In genomic region chr1:24949331-24949881, GRCh38 we compare ENCODE assay signal across 15 cellular contexts. TPM values are rescaled to one million over a fixed set of nuclear protein-coding genes. Genes with fewer than 3 reads are reported as not detected.
A peak's percentile ranks its signal among the peaks of the same experiment; 100 is the strongest.
DNase-seq lines count a peak whose midpoint lies in the region; ATAC-seq, FAIRE-seq and TF ChIP-seq lines count a peak whose summit lies in the region.
"Had no signal": no experiment of that assay in that cellular context is flagged by ENCODE, and none has a peak within 500 bp of the region (broad histone marks: within the 10 kb centered on the region; RNA-seq: fewer than 3 reads in every experiment).

No MANE protein-coding gene starts in this region.

- no peaks in the 10 kb centered on the region for H3K79me1 ChIP-seq in H1 (ENCODE audit: low read depth, low read length)

- no peak for TF ChIP-seq CTCF in natural killer cell (IDR thresholded peaks at IDR 0.05)
- no peak for TF ChIP-seq CTCF in RWPE1 (conservative IDR thresholded peaks at IDR 0.05; ENCODE audit: low read depth)
- no peak for TF ChIP-seq CTCF in H1 (IDR thresholded peaks at IDR 0.05; ENCODE audit: control extremely low read depth in 1 of 3, insufficient read depth in 1 of 3, low read depth in 1 of 3, low read length in 3 of 3)

- no peak for FAIRE-seq in H1 (lab: Jason Lieb, UNC)
- FAIRE-seq: pancreas had no signal

- H3K4me1 ChIP-seq in H1 (replicated peaks in 1 of 4; ENCODE audit: control insufficient read depth in 3 of 4, insufficient read depth in 4 of 4, low read length in 3 of 4) = peaks cover 3 to 21% (median 12%) of the 10 kb centered on the region in 4 experiments; a peak in 6 of 7 replicates
- peaks cover 10% of the 10 kb centered on the region for H3K4me1 ChIP-seq in Karpas-422 (ENCODE audit: low read length)
- H3K4me1 ChIP-seq: adrenal gland, heart right ventricle, lower lobe of right lung, pancreas had no signal

- no peak overlapping the region for H3K9ac ChIP-seq in H1 (replicated peaks in 1 of 4; ENCODE audit: extremely low read depth in 1 of 4, low read depth in 3 of 4, low read length in 3 of 4)
- no peak overlapping the region for H3K9ac ChIP-seq in Karpas-422 (ENCODE audit: low read length)

- no peak overlapping the region for H2BK12ac ChIP-seq in H1 (ENCODE audit: low read depth, low read length)

- H3K9me3 ChIP-seq in H1 (ENCODE audit: insufficient read depth in 2 of 2, low read depth in 1 of 2, low read length in 1 of 2) = no peaks in the 10 kb centered on the region
- no peaks in the 10 kb centered on the region for H3K9me3 ChIP-seq in Karpas-422 (ENCODE audit: low read length)
- H3K9me3 ChIP-seq: adrenal gland, heart right ventricle, lower lobe of right lung, pancreas had no signal

- H2AFZ ChIP-seq in H1 (ENCODE audit: low read length) (no peak overlapping the region), Karpas-422 (ENCODE audit: low read length) (no peak overlapping the region)

- H4K91ac ChIP-seq in H1 (replicated peaks; ENCODE audit: insufficient read length, low read length) = peak overlapping the region; percentile 75

- no peak overlapping the region for H2BK5ac ChIP-seq in H1 (ENCODE audit: low read depth, low read length)

- TF ChIP-seq RAD21 in H1 (IDR thresholded peaks at IDR 0.05 in 1 of 2, conservative IDR thresholded peaks at IDR 0.05 in 1 of 2; ENCODE audit: low read depth in 2 of 2, low read length in 2 of 2) = no peak

- H4K20me1 ChIP-seq in H1 (replicated peaks in 1 of 2; ENCODE audit: control insufficient read depth in 1 of 2, insufficient read depth in 2 of 2, low read length in 2 of 2) = no peaks in the 10 kb centered on the region
- H4K20me1 ChIP-seq in Karpas-422 (ENCODE audit: insufficient read depth, low read depth, low read length) = no peaks in the 10 kb centered on the region

- 0 out of 2 replicates have a peak overlapping the region, but pooled peaks have one; percentile 18 for H2BK15ac ChIP-seq in H1 (ENCODE audit: low read length)

- H3K23ac ChIP-seq in H1 (ENCODE audit: insufficient read length) = no peak overlapping the region

- H3K36me3 Mint-ChIP-seq in natural killer cell treated with Interleukin-12 subunit alpha and Interleukin-12 subunit beta and Interleukin-15 and Interleukin-18, amount 100 ng/mL, for 72 hours = peaks cover 4% of the 10 kb centered on the region
- no peaks in the 10 kb centered on the region for H3K36me3 Mint-ChIP-seq in natural killer cell
- H3K36me3 Mint-ChIP-seq in stimulated activated memory B cell treated with anti-CD40 and anti-IgM and Interleukin-4, amounts not matched to agents 10 μg/mL and 1 μg/mL and 100 μg/mL, for 72 hours = peaks cover 38% of the 10 kb centered on the region

- no peak overlapping the region for H2AK5ac ChIP-seq in H1 (ENCODE audit: low read depth, low read length)

- CTCF ChIA-PET in RWPE1 (lab: Yijun Ruan, JAX) (interaction anchor here (0.7 kb wide), 1 partner anchor 155 kb away, joined by 3 read pairs; no protein-coding TSS in a partner anchor), H1 (lab: Charles Lee; ENCODE audit: partially characterized antibody) (interaction anchor here (0.7 to 3.4 kb wide), 5 partner anchors 9 to 21 kb away, joined by 3 to 19 read pairs (median 5); no protein-coding TSS in a partner anchor)

- ATAC-seq in natural killer cell treated with Interleukin-12 subunit alpha and Interleukin-12 subunit beta and Interleukin-15 and Interleukin-18, amount 100 ng/mL, for 72 hours = peak in 1 of 2 donors; percentile 11
- no peak for ATAC-seq in natural killer cell
- ATAC-seq in stimulated activated memory B cell treated with anti-CD40 and anti-IgM and Interleukin-4, amounts not matched to agents 10 μg/mL and 1 μg/mL and 100 μg/mL, for 72 hours = no peak
- ATAC-seq in HG03354 (IDR thresholded peaks at IDR 0.05; ENCODE audit: poor library complexity, severe bottlenecking, unreplicated experiment) = no peak
- ATAC-seq: effector memory CD8-positive, alpha-beta T cell; heart right ventricle; lower lobe of right lung; pancreas had no signal

- no peak overlapping the region for H3K56ac ChIP-seq in H1 (replicated peaks; ENCODE audit: insufficient read length, low read depth, low read length)

- H3K27ac Mint-ChIP-seq in natural killer cell treated with Interleukin-12 subunit alpha and Interleukin-12 subunit beta and Interleukin-15 and Interleukin-18, amount 100 ng/mL, for 72 hours = peak overlapping the region; percentile 33 to 94
- no peak overlapping the region for H3K27ac Mint-ChIP-seq in natural killer cell
- peak overlapping the region; percentile 61 for H3K27ac Mint-ChIP-seq in stimulated activated memory B cell treated with anti-CD40 and anti-IgM and Interleukin-4, amounts not matched to agents 10 μg/mL and 1 μg/mL and 100 μg/mL, for 72 hours

- no peaks in the 10 kb centered on the region for H3K9me2 ChIP-seq in Karpas-422 (replicated peaks; ENCODE audit: insufficient read depth, low read length)

- no peak for DNase-seq in natural killer cell treated with Interleukin-12 subunit alpha and Interleukin-12 subunit beta and Interleukin-15 and Interleukin-18, amount 100 ng/mL, for 72 hours (ENCODE audit: low spot score)
- DNase-seq in natural killer cell (no peak), RWPE1 (ENCODE audit: low spot score) (peak; percentile 61), H1 (ENCODE audit: low read depth in 1 of 2, low spot score in 2 of 2) (no peak), NCI-H524 (lab: John Stamatoyannopoulos, UW) (no peak), Karpas-422 (no peak)
- DNase-seq: AML-193; effector memory CD8-positive, alpha-beta T cell; heart right ventricle; lower lobe of right lung; NCI-H1105 had no signal

- 0 out of 2 replicates have a peak overlapping the region, but pooled peaks have one; percentile 61 for H2BK20ac ChIP-seq in H1 (ENCODE audit: low read length)

- intact Hi-C loops in natural killer cell (cut with micrococcal nuclease) = no loop called here

- H3K79me2 ChIP-seq in H1 (ENCODE audit: control insufficient read depth in 1 of 2, insufficient read depth in 2 of 2, low read length in 2 of 2) (no peaks in the 10 kb centered on the region), Karpas-422 (ENCODE audit: low read length) (no peaks in the 10 kb centered on the region)

- POLR2A ChIA-PET in RWPE1 (lab: Yijun Ruan, JAX; ENCODE audit: low non-redundant PET) = no interaction called here
- POLR2A ChIA-PET in H1 (lab: Charles Lee; ENCODE audit: partially characterized antibody) = interaction anchor here (0.5 to 0.8 kb wide), 2 partner anchors 14 to 1344 kb away, joined by 3 read pairs; no protein-coding TSS in a partner anchor

- peak overlapping the region; percentile 3; the same call in 1 of the 2 replicates for H3K27ac ChIP-seq in RWPE1
- no peak overlapping the region for H3K27ac ChIP-seq in H1 (ENCODE audit: low read depth, low read length)
- no peak overlapping the region for H3K27ac ChIP-seq in Karpas-422 (ENCODE audit: low read length)
- H3K27ac ChIP-seq: adrenal gland, heart right ventricle, lower lobe of right lung, pancreas had no signal

- H3K4me1 Mint-ChIP-seq in natural killer cell treated with Interleukin-12 subunit alpha and Interleukin-12 subunit beta and Interleukin-15 and Interleukin-18, amount 100 ng/mL, for 72 hours (ENCODE audit: low read depth in 2 of 2) = peaks cover 48 to 61% of the 10 kb centered on the region in 2 donors
- H3K4me1 Mint-ChIP-seq in natural killer cell = peaks cover 26 to 37% of the 10 kb centered on the region in 2 donors
- peaks cover 83% of the 10 kb centered on the region for H3K4me1 Mint-ChIP-seq in stimulated activated memory B cell treated with anti-CD40 and anti-IgM and Interleukin-4, amounts not matched to agents 10 μg/mL and 1 μg/mL and 100 μg/mL, for 72 hours

- no peak overlapping the region for H3K14ac ChIP-seq in H1 (ENCODE audit: insufficient read length)

- H3K4me2 ChIP-seq in H1 (ENCODE audit: insufficient read depth in 1 of 2, low read depth in 2 of 2, low read length in 2 of 2) (no peak overlapping the region), Karpas-422 (ENCODE audit: low read depth, low read length, poor library complexity, severe bottlenecking) (no peak overlapping the region)

- no peak for TF ChIP-seq EP300 in H1 (IDR thresholded peaks at IDR 0.05; ENCODE audit: borderline replicate concordance in 1 of 2, low read depth in 2 of 2, low read length in 2 of 2)

- 91% methylated on average over 12 of the region's 12 CpGs; no CpG with 5 or more reads in 1 of the 2 experiments for WGBS in H1 (ENCODE audit: extremely low coverage in 1 of 2, insufficient coverage in 1 of 2, insufficient read length in 1 of 2, insufficient replicate concordance in 2 of 2, low coverage in 1 of 2, low lambda C conversion rate in 2 of 2, missing lambda C conversion rate in 1 of 2), 2 experiments

- no peaks in the 10 kb centered on the region for H3K27me3 Mint-ChIP-seq in natural killer cell treated with Interleukin-12 subunit alpha and Interleukin-12 subunit beta and Interleukin-15 and Interleukin-18, amount 100 ng/mL, for 72 hours
- H3K27me3 Mint-ChIP-seq in natural killer cell (ENCODE audit: low read depth in 2 of 2) = peaks cover 18 to 19% of the 10 kb centered on the region in 2 donors
- no peaks in the 10 kb centered on the region for H3K27me3 Mint-ChIP-seq in stimulated activated memory B cell treated with anti-CD40 and anti-IgM and Interleukin-4, amounts not matched to agents 10 μg/mL and 1 μg/mL and 100 μg/mL, for 72 hours
- H3K27me3 Mint-ChIP-seq: effector memory CD8-positive, alpha-beta T cell had no signal

- no peak overlapping the region for H2BK120ac ChIP-seq in H1 (replicated peaks; ENCODE audit: low read depth, low read length)

- H3K18ac ChIP-seq in H1 (ENCODE audit: extremely low read depth, low read length) = peak overlapping the region; percentile 90

- no peaks in the 10 kb centered on the region for H3K9me3 Mint-ChIP-seq in natural killer cell treated with Interleukin-12 subunit alpha and Interleukin-12 subunit beta and Interleukin-15 and Interleukin-18, amount 100 ng/mL, for 72 hours
- no peaks in the 10 kb centered on the region for H3K9me3 Mint-ChIP-seq in natural killer cell
- no peaks in the 10 kb centered on the region for H3K9me3 Mint-ChIP-seq in stimulated activated memory B cell treated with anti-CD40 and anti-IgM and Interleukin-4, amounts not matched to agents 10 μg/mL and 1 μg/mL and 100 μg/mL, for 72 hours
- H3K9me3 Mint-ChIP-seq: effector memory CD8-positive, alpha-beta T cell had no signal

- H3K4ac ChIP-seq in H1 (replicated peaks; ENCODE audit: insufficient read length, low read depth, low read length) = peak overlapping the region; percentile 41

- H3K4me3 ChIP-seq in H1 (ENCODE audit: extremely low read depth in 1 of 4, insufficient read depth in 2 of 4, low read depth in 3 of 4, low read length in 4 of 4) (no peak overlapping the region), Karpas-422 (ENCODE audit: low read length) (no peak overlapping the region)
- H3K4me3 ChIP-seq: adrenal gland, heart right ventricle, lower lobe of right lung, pancreas had no signal

- peak overlapping the region; percentile 12 for H3K4me3 Mint-ChIP-seq in natural killer cell treated with Interleukin-12 subunit alpha and Interleukin-12 subunit beta and Interleukin-15 and Interleukin-18, amount 100 ng/mL, for 72 hours
- H3K4me3 Mint-ChIP-seq in natural killer cell = no peak overlapping the region
- no peak overlapping the region for H3K4me3 Mint-ChIP-seq in stimulated activated memory B cell treated with anti-CD40 and anti-IgM and Interleukin-4, amounts not matched to agents 10 μg/mL and 1 μg/mL and 100 μg/mL, for 72 hours

- H3K23me2 ChIP-seq in H1 (ENCODE audit: low read depth, low read length) = no peaks in the 10 kb centered on the region

- H3K27me3 ChIP-seq in H1 (replicated peaks in 1 of 4; ENCODE audit: control insufficient read depth in 3 of 4, extremely low read depth in 1 of 4, insufficient read depth in 3 of 4, low read length in 3 of 4) (no peaks in the 10 kb centered on the region), Karpas-422 (ENCODE audit: low read length) (no peaks in the 10 kb centered on the region)
- H3K27me3 ChIP-seq: adrenal gland, pancreas had no signal

- peak overlapping the region; percentile 40; the same call in 1 of the 2 replicates for H4K8ac ChIP-seq in H1 (ENCODE audit: extremely low read depth, insufficient read depth, low read length)

- TF ChIP-seq POLR2A in H1 (IDR thresholded peaks at IDR 0.05; ENCODE audit: control extremely low read depth in 1 of 2, low read depth in 2 of 2, low read length in 2 of 2) = no peak

- no peak overlapping the region for H4K5ac ChIP-seq in H1 (ENCODE audit: insufficient read length, low read depth, low read length)

- H3K36me3 ChIP-seq in H1 (ENCODE audit: control insufficient read depth in 2 of 4, insufficient read depth in 4 of 4, low read length in 3 of 4) = no peaks in the 10 kb centered on the region
- no peaks in the 10 kb centered on the region for H3K36me3 ChIP-seq in Karpas-422 (ENCODE audit: insufficient read depth, low read length)
- H3K36me3 ChIP-seq: adrenal gland, heart right ventricle, lower lobe of right lung, pancreas had no signal

RNA-seq across cellular contexts. Expression of gene RUNX3, which starts 19.3 kb away (rescaled TPM):
- total RNA-seq in natural killer cell treated with Interleukin-12 subunit alpha and Interleukin-12 subunit beta and Interleukin-15 and Interleukin-18, amount 100 ng/mL, for 72 hours = 100 to 1,000 TPM; 177 to 186 TPM
- total RNA-seq in natural killer cell = 100 to 1,000 TPM; 537 to 630 (median 601) TPM
- total RNA-seq in H1 (2021; fragmentation: NEBNext Ultra II Directional; extraction: Animal tissue kit (Norgen Biotek cat#: 25700)) = 0.48 and 0.82 TPM in 2 replicates
- 0.49 and 0.62 TPM in 2 replicates for polyA plus RNA-seq in H1 (2011; rRNA removed)
- polyA plus RNA-seq in H1 (2011; cell fraction: cytosol; rRNA removed) = 0.44 TPM
- polyA plus RNA-seq in H1 (2011; cell fraction: nucleus; rRNA removed) = 0.70 TPM
- 0.33 to 1.3 TPM (median 0.64 TPM) in 4 replicates for polyA plus RNA-seq in H1 (2012, experiment 1 of 2)
- 0.55 TPM for polyA plus RNA-seq in H1 (2012, experiment 2 of 2)
- polyA plus RNA-seq in H1 (2013, experiment 1 of 2) = 0.61 TPM
- 0.52 TPM for polyA plus RNA-seq in H1 (2013, experiment 2 of 2)
- polyA minus RNA-seq in H1 (2011; rRNA and poly(A)+ RNA removed) = 0.13 TPM in 1 of 2 replicates, not detected in the other
- 1.5 TPM for polyA minus RNA-seq in H1 (2011; cell fraction: cytosol; rRNA and poly(A)+ RNA removed)
- polyA minus RNA-seq in H1 (2011; cell fraction: nucleus; rRNA and poly(A)+ RNA removed) = 0.30 TPM
- 35.2 and 36.6 TPM in 2 replicates for total RNA-seq in Karpas-422 (2014; rRNA removed; shearing (Covaris generic); ENCODE audit: low replicate concordance)

Comparison
In these comparisons a context has a peak if more than half of its experiments do, and no peak if none do; other contexts are left out.
1. H3K27ac Mint-ChIP-seq: peak in natural killer cell treated with Interleukin-12 subunit alpha and Interleukin-12 subunit beta and Interleukin-15 and Interleukin-18, amount 100 ng/mL, for 72 hours (2 of 2) and stimulated activated memory B cell treated with anti-CD40 and anti-IgM and Interleukin-4, amounts not matched to agents 10 μg/mL and 1 μg/mL and 100 μg/mL, for 72 hours (single experiment); none in natural killer cell (0 of 2).
2. RNA of gene RUNX3, which starts 19.3 kb away (total RNA-seq): 537 to 630 TPM in natural killer cell, 177 to 186 TPM in natural killer cell treated with Interleukin-12 subunit alpha and Interleukin-12 subunit beta and Interleukin-15 and Interleukin-18, amount 100 ng/mL, for 72 hours and 35.2 to 36.6 TPM in Karpas-422; 0.48 to 0.82 TPM in H1; every median in the first group is over 10 times any median in the second.